1 cellular context compared by ENCODE assay signal in genomic region chr4:15149842-15150592, GRCh38.
TF ChIP-seq lines count a peak whose summit lies in the region.

No MANE protein-coding gene starts in this region.

TF ChIP-seq in HepG2, 621 proteins besides CTCF, POLR2A, EP300 and RAD21 (continued from another document and continues in another):
- TF ChIP-seq, protein P1, sequence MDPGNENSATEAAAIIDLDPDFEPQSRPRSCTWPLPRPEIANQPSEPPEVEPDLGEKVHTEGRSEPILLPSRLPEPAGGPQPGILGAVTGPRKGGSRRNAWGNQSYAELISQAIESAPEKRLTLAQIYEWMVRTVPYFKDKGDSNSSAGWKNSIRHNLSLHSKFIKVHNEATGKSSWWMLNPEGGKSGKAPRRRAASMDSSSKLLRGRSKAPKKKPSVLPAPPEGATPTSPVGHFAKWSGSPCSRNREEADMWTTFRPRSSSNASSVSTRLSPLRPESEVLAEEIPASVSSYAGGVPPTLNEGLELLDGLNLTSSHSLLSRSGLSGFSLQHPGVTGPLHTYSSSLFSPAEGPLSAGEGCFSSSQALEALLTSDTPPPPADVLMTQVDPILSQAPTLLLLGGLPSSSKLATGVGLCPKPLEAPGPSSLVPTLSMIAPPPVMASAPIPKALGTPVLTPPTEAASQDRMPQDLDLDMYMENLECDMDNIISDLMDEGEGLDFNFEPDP (CRISPR knock-in tag; conservative IDR thresholded peaks at IDR 0.05): no peak
- TF ChIP-seq TBX3 (IDR thresholded peaks at IDR 0.05; ENCODE audit: borderline replicate concordance) (no peak), ZC3H13 (CRISPR knock-in tag; IDR thresholded peaks at IDR 0.05) (no peak), MED1 (CRISPR knock-in tag; IDR thresholded peaks at IDR 0.05) (peak; percentile 45), TEAD3 (CRISPR knock-in tag; optimal IDR thresholded peaks at IDR 0.05; ENCODE audit: borderline replicate concordance) (peak; percentile 59), RXRA (CRISPR knock-in tag; IDR thresholded peaks at IDR 0.05) (peak; percentile 97), ZNF784 (CRISPR knock-in tag; IDR thresholded peaks at IDR 0.05; ENCODE audit: borderline replicate concordance) (no peak), ZFX (CRISPR knock-in tag; IDR thresholded peaks at IDR 0.05; ENCODE audit: low read depth) (peak; percentile 69; the same call in 1 of the 2 replicates), PLRG1 (conservative IDR thresholded peaks at IDR 0.05) (no peak), DRAP1 (CRISPR knock-in tag; IDR thresholded peaks at IDR 0.05) (no peak), CCDC6 (CRISPR knock-in tag; IDR thresholded peaks at IDR 0.05) (no peak), ZNF644 (CRISPR knock-in tag; IDR thresholded peaks at IDR 0.05; ENCODE audit: low read depth) (peak; percentile 41; the same call in 1 of the 2 replicates), RFX5 (IDR thresholded peaks at IDR 0.05; ENCODE audit: low read depth, low read length) (peak; percentile 57; the same call in 1 of the 2 replicates), ZBTB7B (CRISPR knock-in tag; IDR thresholded peaks at IDR 0.05) (peak; percentile 57; the same call in 1 of the 2 replicates), RFXANK (CRISPR knock-in tag; IDR thresholded peaks at IDR 0.05) (no peak), NPAS2 (CRISPR knock-in tag; IDR thresholded peaks at IDR 0.05; ENCODE audit: borderline replicate concordance) (no peak), RXRB (CRISPR knock-in tag; IDR thresholded peaks at IDR 0.05; ENCODE audit: borderline replicate concordance) (peak; percentile 84), FIP1L1 (IDR thresholded peaks at IDR 0.05; ENCODE audit: borderline replicate concordance, insufficient read depth, low read depth, low read length) (no peak), YEATS4 (CRISPR knock-in tag; IDR thresholded peaks at IDR 0.05; ENCODE audit: borderline replicate concordance) (no peak), ZNF513 (CRISPR knock-in tag; conservative IDR thresholded peaks at IDR 0.05) (no peak), SPEN (CRISPR knock-in tag; IDR thresholded peaks at IDR 0.05; ENCODE audit: low read depth) (no peak), ZNF564 (CRISPR knock-in tag; IDR thresholded peaks at IDR 0.05) (peak; percentile 37; the same call in 1 of the 2 replicates), TAF15 (IDR thresholded peaks at IDR 0.05; ENCODE audit: low read depth, low read length, poor library complexity, severe bottlenecking) (no peak), ZNF607 (CRISPR knock-in tag; IDR thresholded peaks at IDR 0.05; ENCODE audit: borderline replicate concordance) (no peak), HOXA3 (CRISPR knock-in tag; IDR thresholded peaks at IDR 0.05) (0 out of 2 replicates have a peak, but pooled peaks have one; percentile 34), REL (CRISPR knock-in tag; conservative IDR thresholded peaks at IDR 0.05) (no peak), YY1 (IDR thresholded peaks at IDR 0.05; ENCODE audit: insufficient read depth, insufficient replicate concordance, low read depth, low read length) (peak; percentile 32), PITX1 (CRISPR knock-in tag; IDR thresholded peaks at IDR 0.05) (no peak), SRF (IDR thresholded peaks at IDR 0.05; ENCODE audit: low read depth, low read length) (peak; percentile 76; the same call in 1 of the 2 replicates), BCL6 (CRISPR knock-in tag; IDR thresholded peaks at IDR 0.05) (peak; percentile 47), ZMYM4 (CRISPR knock-in tag; IDR thresholded peaks at IDR 0.05) (peak; percentile 82; the same call in 1 of the 2 replicates), ZNF792 (CRISPR knock-in tag; IDR thresholded peaks at IDR 0.05) (peak; percentile 29; the same call in 1 of the 2 replicates), BHLHE40 (IDR thresholded peaks at IDR 0.05; ENCODE audit: low read length) (0 out of 2 replicates have a peak, but pooled peaks have one; percentile 15), TFAP4 (IDR thresholded peaks at IDR 0.05; ENCODE audit: borderline replicate concordance, low read depth) (peak; percentile 94), NFYC (CRISPR knock-in tag; IDR thresholded peaks at IDR 0.05) (no peak), ZNF816 (CRISPR knock-in tag; IDR thresholded peaks at IDR 0.05; ENCODE audit: borderline replicate concordance) (no peak), DPF2 (CRISPR knock-in tag; IDR thresholded peaks at IDR 0.05; ENCODE audit: borderline replicate concordance, low read depth) (no peak), THYN1 (CRISPR knock-in tag; IDR thresholded peaks at IDR 0.05; ENCODE audit: borderline replicate concordance, low read depth) (no peak), MAFK (conservative IDR thresholded peaks at IDR 0.05 in 1 of 2, IDR thresholded peaks at IDR 0.05 in 1 of 2; ENCODE audit: low read length in 2 of 2) (peak; percentile 99 to 100)
- TF ChIP-seq, protein P2, sequence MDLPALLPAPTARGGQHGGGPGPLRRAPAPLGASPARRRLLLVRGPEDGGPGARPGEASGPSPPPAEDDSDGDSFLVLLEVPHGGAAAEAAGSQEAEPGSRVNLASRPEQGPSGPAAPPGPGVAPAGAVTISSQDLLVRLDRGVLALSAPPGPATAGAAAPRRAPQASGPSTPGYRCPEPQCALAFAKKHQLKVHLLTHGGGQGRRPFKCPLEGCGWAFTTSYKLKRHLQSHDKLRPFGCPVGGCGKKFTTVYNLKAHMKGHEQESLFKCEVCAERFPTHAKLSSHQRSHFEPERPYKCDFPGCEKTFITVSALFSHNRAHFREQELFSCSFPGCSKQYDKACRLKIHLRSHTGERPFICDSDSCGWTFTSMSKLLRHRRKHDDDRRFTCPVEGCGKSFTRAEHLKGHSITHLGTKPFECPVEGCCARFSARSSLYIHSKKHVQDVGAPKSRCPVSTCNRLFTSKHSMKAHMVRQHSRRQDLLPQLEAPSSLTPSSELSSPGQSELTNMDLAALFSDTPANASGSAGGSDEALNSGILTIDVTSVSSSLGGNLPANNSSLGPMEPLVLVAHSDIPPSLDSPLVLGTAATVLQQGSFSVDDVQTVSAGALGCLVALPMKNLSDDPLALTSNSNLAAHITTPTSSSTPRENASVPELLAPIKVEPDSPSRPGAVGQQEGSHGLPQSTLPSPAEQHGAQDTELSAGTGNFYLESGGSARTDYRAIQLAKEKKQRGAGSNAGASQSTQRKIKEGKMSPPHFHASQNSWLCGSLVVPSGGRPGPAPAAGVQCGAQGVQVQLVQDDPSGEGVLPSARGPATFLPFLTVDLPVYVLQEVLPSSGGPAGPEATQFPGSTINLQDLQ (CRISPR knock-in tag; IDR thresholded peaks at IDR 0.05): no peak
- TF ChIP-seq, protein P3, sequence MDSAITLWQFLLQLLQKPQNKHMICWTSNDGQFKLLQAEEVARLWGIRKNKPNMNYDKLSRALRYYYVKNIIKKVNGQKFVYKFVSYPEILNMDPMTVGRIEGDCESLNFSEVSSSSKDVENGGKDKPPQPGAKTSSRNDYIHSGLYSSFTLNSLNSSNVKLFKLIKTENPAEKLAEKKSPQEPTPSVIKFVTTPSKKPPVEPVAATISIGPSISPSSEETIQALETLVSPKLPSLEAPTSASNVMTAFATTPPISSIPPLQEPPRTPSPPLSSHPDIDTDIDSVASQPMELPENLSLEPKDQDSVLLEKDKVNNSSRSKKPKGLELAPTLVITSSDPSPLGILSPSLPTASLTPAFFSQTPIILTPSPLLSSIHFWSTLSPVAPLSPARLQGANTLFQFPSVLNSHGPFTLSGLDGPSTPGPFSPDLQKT (CRISPR knock-in tag; IDR thresholded peaks at IDR 0.05; ENCODE audit: borderline replicate concordance): no peak
- TF ChIP-seq, protein P4, sequence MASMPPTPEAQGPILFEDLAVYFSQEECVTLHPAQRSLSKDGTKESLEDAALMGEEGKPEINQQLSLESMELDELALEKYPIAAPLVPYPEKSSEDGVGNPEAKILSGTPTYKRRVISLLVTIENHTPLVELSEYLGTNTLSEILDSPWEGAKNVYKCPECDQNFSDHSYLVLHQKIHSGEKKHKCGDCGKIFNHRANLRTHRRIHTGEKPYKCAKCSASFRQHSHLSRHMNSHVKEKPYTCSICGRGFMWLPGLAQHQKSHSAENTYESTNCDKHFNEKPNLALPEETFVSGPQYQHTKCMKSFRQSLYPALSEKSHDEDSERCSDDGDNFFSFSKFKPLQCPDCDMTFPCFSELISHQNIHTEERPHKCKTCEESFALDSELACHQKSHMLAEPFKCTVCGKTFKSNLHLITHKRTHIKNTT (CRISPR knock-in tag; IDR thresholded peaks at IDR 0.05): no peak
- TF ChIP-seq, protein P5, sequence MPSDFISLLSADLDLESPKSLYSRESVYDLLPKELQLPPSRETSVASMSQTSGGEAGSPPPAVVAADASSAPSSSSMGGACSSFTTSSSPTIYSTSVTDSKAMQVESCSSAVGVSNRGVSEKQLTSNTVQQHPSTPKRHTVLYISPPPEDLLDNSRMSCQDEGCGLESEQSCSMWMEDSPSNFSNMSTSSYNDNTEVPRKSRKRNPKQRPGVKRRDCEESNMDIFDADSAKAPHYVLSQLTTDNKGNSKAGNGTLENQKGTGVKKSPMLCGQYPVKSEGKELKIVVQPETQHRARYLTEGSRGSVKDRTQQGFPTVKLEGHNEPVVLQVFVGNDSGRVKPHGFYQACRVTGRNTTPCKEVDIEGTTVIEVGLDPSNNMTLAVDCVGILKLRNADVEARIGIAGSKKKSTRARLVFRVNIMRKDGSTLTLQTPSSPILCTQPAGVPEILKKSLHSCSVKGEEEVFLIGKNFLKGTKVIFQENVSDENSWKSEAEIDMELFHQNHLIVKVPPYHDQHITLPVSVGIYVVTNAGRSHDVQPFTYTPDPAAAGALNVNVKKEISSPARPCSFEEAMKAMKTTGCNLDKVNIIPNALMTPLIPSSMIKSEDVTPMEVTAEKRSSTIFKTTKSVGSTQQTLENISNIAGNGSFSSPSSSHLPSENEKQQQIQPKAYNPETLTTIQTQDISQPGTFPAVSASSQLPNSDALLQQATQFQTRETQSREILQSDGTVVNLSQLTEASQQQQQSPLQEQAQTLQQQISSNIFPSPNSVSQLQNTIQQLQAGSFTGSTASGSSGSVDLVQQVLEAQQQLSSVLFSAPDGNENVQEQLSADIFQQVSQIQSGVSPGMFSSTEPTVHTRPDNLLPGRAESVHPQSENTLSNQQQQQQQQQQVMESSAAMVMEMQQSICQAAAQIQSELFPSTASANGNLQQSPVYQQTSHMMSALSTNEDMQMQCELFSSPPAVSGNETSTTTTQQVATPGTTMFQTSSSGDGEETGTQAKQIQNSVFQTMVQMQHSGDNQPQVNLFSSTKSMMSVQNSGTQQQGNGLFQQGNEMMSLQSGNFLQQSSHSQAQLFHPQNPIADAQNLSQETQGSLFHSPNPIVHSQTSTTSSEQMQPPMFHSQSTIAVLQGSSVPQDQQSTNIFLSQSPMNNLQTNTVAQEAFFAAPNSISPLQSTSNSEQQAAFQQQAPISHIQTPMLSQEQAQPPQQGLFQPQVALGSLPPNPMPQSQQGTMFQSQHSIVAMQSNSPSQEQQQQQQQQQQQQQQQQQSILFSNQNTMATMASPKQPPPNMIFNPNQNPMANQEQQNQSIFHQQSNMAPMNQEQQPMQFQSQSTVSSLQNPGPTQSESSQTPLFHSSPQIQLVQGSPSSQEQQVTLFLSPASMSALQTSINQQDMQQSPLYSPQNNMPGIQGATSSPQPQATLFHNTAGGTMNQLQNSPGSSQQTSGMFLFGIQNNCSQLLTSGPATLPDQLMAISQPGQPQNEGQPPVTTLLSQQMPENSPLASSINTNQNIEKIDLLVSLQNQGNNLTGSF (CRISPR knock-in tag; IDR thresholded peaks at IDR 0.05): no peak
- TF ChIP-seq, protein P6, sequence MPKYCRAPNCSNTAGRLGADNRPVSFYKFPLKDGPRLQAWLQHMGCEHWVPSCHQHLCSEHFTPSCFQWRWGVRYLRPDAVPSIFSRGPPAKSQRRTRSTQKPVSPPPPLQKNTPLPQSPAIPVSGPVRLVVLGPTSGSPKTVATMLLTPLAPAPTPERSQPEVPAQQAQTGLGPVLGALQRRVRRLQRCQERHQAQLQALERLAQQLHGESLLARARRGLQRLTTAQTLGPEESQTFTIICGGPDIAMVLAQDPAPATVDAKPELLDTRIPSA (CRISPR knock-in tag; IDR thresholded peaks at IDR 0.05; ENCODE audit: borderline replicate concordance): no peak
- TF ChIP-seq, protein P7, sequence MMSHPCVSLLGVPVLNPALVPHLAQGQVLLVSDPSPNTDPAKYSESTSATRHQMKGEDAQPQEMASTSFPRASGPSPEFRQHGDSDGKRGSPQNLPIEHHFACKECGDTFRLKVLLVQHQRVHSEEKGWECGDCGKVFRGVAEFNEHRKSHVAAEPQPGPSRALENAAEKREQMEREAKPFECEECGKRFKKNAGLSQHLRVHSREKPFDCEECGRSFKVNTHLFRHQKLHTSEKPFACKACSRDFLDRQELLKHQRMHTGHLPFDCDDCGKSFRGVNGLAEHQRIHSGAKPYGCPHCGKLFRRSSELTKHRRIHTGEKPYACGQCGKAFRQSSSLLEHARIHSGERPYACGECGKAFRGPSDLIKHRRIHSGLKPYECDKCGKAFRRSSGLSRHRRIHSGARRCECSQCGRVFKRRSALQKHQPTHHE (CRISPR knock-in tag; IDR thresholded peaks at IDR 0.05; ENCODE audit: borderline replicate concordance): no peak
